Comparison of ENCODE assay signal across 1 cellular context in genomic region chr16:74570412-74571301, GRCh38.
TF ChIP-seq lines count a peak whose summit lies in the region.

No MANE protein-coding gene starts in this region.

TF ChIP-seq in HepG2, 621 proteins besides CTCF, POLR2A, EP300 and RAD21 (continued from another document and continues in another):
- TF ChIP-seq, protein P1, sequence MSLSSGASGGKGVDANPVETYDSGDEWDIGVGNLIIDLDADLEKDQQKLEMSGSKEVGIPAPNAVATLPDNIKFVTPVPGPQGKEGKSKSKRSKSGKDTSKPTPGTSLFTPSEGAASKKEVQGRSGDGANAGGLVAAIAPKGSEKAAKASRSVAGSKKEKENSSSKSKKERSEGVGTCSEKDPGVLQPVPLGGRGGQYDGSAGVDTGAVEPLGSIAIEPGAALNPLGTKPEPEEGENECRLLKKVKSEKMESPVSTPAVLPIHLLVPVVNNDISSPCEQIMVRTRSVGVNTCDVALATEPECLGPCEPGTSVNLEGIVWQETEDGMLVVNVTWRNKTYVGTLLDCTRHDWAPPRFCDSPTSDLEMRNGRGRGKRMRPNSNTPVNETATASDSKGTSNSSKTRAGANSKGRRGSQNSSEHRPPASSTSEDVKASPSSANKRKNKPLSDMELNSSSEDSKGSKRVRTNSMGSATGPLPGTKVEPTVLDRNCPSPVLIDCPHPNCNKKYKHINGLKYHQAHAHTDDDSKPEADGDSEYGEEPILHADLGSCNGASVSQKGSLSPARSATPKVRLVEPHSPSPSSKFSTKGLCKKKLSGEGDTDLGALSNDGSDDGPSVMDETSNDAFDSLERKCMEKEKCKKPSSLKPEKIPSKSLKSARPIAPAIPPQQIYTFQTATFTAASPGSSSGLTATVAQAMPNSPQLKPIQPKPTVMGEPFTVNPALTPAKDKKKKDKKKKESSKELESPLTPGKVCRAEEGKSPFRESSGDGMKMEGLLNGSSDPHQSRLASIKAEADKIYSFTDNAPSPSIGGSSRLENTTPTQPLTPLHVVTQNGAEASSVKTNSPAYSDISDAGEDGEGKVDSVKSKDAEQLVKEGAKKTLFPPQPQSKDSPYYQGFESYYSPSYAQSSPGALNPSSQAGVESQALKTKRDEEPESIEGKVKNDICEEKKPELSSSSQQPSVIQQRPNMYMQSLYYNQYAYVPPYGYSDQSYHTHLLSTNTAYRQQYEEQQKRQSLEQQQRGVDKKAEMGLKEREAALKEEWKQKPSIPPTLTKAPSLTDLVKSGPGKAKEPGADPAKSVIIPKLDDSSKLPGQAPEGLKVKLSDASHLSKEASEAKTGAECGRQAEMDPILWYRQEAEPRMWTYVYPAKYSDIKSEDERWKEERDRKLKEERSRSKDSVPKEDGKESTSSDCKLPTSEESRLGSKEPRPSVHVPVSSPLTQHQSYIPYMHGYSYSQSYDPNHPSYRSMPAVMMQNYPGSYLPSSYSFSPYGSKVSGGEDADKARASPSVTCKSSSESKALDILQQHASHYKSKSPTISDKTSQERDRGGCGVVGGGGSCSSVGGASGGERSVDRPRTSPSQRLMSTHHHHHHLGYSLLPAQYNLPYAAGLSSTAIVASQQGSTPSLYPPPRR (CRISPR knock-in tag; IDR thresholded peaks at IDR 0.05; ENCODE audit: borderline replicate concordance): peak; percentile 58; the same call in 1 of the 2 replicates
- peak; percentile 63; the same call in 1 of the 2 replicates for TF ChIP-seq ZSCAN9 (CRISPR knock-in tag; IDR thresholded peaks at IDR 0.05; ENCODE audit: borderline replicate concordance)
- TF ChIP-seq IRF2 (CRISPR knock-in tag; IDR thresholded peaks at IDR 0.05): peak; percentile 78; the same call in 1 of the 2 replicates
- peak; percentile 70; the same call in 1 of the 2 replicates for TF ChIP-seq SIN3A (IDR thresholded peaks at IDR 0.05; ENCODE audit: borderline replicate concordance, low read depth, low read length)
- TF ChIP-seq ZNF777 (CRISPR knock-in tag; IDR thresholded peaks at IDR 0.05): no peak
- TF ChIP-seq, protein P2, sequence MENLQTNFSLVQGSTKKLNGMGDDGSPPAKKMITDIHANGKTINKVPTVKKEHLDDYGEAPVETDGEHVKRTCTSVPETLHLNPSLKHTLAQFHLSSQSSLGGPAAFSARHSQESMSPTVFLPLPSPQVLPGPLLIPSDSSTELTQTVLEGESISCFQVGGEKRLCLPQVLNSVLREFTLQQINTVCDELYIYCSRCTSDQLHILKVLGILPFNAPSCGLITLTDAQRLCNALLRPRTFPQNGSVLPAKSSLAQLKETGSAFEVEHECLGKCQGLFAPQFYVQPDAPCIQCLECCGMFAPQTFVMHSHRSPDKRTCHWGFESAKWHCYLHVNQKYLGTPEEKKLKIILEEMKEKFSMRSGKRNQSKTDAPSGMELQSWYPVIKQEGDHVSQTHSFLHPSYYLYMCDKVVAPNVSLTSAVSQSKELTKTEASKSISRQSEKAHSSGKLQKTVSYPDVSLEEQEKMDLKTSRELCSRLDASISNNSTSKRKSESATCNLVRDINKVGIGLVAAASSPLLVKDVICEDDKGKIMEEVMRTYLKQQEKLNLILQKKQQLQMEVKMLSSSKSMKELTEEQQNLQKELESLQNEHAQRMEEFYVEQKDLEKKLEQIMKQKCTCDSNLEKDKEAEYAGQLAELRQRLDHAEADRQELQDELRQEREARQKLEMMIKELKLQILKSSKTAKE (CRISPR knock-in tag; IDR thresholded peaks at IDR 0.05; ENCODE audit: borderline replicate concordance): no peak
- peak; percentile 90 for TF ChIP-seq ZBTB21 (CRISPR knock-in tag; IDR thresholded peaks at IDR 0.05)
- TF ChIP-seq THYN1 (CRISPR knock-in tag; IDR thresholded peaks at IDR 0.05; ENCODE audit: borderline replicate concordance, low read depth): no peak
- TF ChIP-seq PREB (CRISPR knock-in tag; IDR thresholded peaks at IDR 0.05): no peak
- TF ChIP-seq DDIT3 (CRISPR knock-in tag; IDR thresholded peaks at IDR 0.05): no peak
- no peak; the same call in 1 of the 2 replicates for TF ChIP-seq ZBTB3 (CRISPR knock-in tag; IDR thresholded peaks at IDR 0.05; ENCODE audit: borderline replicate concordance, low read depth)
- peak; percentile 77 for TF ChIP-seq ISL2 (CRISPR knock-in tag; IDR thresholded peaks at IDR 0.05)
- TF ChIP-seq ERF (CRISPR knock-in tag; IDR thresholded peaks at IDR 0.05): peak; percentile 70
- TF ChIP-seq ZNF451 (CRISPR knock-in tag; IDR thresholded peaks at IDR 0.05): no peak
- 0 out of 2 replicates have a peak, but pooled peaks have one; percentile 62 for TF ChIP-seq DNMT1 (CRISPR knock-in tag; IDR thresholded peaks at IDR 0.05)
- TF ChIP-seq, protein P3, sequence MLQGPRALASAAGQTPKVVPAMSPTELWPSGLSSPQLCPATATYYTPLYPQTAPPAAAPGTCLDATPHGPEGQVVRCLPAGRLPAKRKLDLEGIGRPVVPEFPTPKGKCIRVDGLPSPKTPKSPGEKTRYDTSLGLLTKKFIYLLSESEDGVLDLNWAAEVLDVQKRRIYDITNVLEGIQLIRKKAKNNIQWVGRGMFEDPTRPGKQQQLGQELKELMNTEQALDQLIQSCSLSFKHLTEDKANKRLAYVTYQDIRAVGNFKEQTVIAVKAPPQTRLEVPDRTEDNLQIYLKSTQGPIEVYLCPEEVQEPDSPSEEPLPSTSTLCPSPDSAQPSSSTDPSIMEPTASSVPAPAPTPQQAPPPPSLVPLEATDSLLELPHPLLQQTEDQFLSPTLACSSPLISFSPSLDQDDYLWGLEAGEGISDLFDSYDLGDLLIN (CRISPR knock-in tag; IDR thresholded peaks at IDR 0.05; ENCODE audit: borderline replicate concordance): no peak
- 0 out of 2 replicates have a peak, but pooled peaks have one; percentile 31 for TF ChIP-seq ATF7 (IDR thresholded peaks at IDR 0.05)
- peak; percentile 44; the same call in 1 of the 2 replicates for TF ChIP-seq ATF7 (CRISPR knock-in tag; IDR thresholded peaks at IDR 0.05)
- peak; percentile 62 for TF ChIP-seq KAT8 (CRISPR knock-in tag; IDR thresholded peaks at IDR 0.05)
- no peak for TF ChIP-seq MTA3 (CRISPR knock-in tag; IDR thresholded peaks at IDR 0.05)
- TF ChIP-seq ZNF7 (CRISPR knock-in tag; IDR thresholded peaks at IDR 0.05): no peak
- TF ChIP-seq ZNF292 (CRISPR knock-in tag; IDR thresholded peaks at IDR 0.05; ENCODE audit: borderline replicate concordance, low read depth): peak; percentile 99
- TF ChIP-seq ZMYM4 (CRISPR knock-in tag; IDR thresholded peaks at IDR 0.05): peak; percentile 88
- no peak for TF ChIP-seq GLMP (CRISPR knock-in tag; IDR thresholded peaks at IDR 0.05; ENCODE audit: borderline replicate concordance)
- 0 out of 2 replicates have a peak, but pooled peaks have one; percentile 56 for TF ChIP-seq AKAP8 (CRISPR knock-in tag; IDR thresholded peaks at IDR 0.05)
- peak; percentile 71 for TF ChIP-seq CREB1 (IDR thresholded peaks at IDR 0.05)
- peak; percentile 85 for TF ChIP-seq CREB1 (CRISPR knock-in tag; IDR thresholded peaks at IDR 0.05)
- no peak for TF ChIP-seq ZNF747 (CRISPR knock-in tag; IDR thresholded peaks at IDR 0.05; ENCODE audit: borderline replicate concordance)
- no peak for TF ChIP-seq ZNF460 (CRISPR knock-in tag; IDR thresholded peaks at IDR 0.05; ENCODE audit: borderline replicate concordance)
- no peak for TF ChIP-seq ZKSCAN1 (IDR thresholded peaks at IDR 0.05; ENCODE audit: low read length)
- no peak; the same call in 1 of the 2 replicates for TF ChIP-seq ZNF800 (CRISPR knock-in tag; IDR thresholded peaks at IDR 0.05)
- TF ChIP-seq RXRB (CRISPR knock-in tag; IDR thresholded peaks at IDR 0.05; ENCODE audit: borderline replicate concordance): peak; percentile 80
- no peak for TF ChIP-seq ZNF383 (CRISPR knock-in tag; IDR thresholded peaks at IDR 0.05; ENCODE audit: borderline replicate concordance)
- no peak for TF ChIP-seq PAWR (CRISPR knock-in tag; IDR thresholded peaks at IDR 0.05; ENCODE audit: borderline replicate concordance)
- peak; percentile 81; the same call in 1 of the 2 replicates for TF ChIP-seq TGIF2 (CRISPR knock-in tag; IDR thresholded peaks at IDR 0.05)
- TF ChIP-seq TRIM24 (CRISPR knock-in tag; IDR thresholded peaks at IDR 0.05): no peak
- no peak; the same call in 1 of the 2 replicates for TF ChIP-seq NFE2L2 (IDR thresholded peaks at IDR 0.05; ENCODE audit: low read length)
- TF ChIP-seq ZNF224 (CRISPR knock-in tag; IDR thresholded peaks at IDR 0.05): peak; percentile 74
- TF ChIP-seq ZNF33A (CRISPR knock-in tag; IDR thresholded peaks at IDR 0.05; ENCODE audit: borderline replicate concordance): 0 out of 2 replicates have a peak, but pooled peaks have one; percentile 50
- peak; percentile 44; the same call in 1 of the 2 replicates for TF ChIP-seq ZNF614 (CRISPR knock-in tag; IDR thresholded peaks at IDR 0.05; ENCODE audit: borderline replicate concordance)
- no peak for TF ChIP-seq GZF1 (CRISPR knock-in tag; IDR thresholded peaks at IDR 0.05)
- no peak for TF ChIP-seq KDM1A (CRISPR knock-in tag; IDR thresholded peaks at IDR 0.05)
- TF ChIP-seq TEAD2 (CRISPR knock-in tag; IDR thresholded peaks at IDR 0.05): no peak
- TF ChIP-seq TBX3 (IDR thresholded peaks at IDR 0.05; ENCODE audit: borderline replicate concordance): no peak
- no peak for TF ChIP-seq ZFYVE20 (CRISPR knock-in tag; IDR thresholded peaks at IDR 0.05; ENCODE audit: borderline replicate concordance, low read depth)
- TF ChIP-seq MAX (IDR thresholded peaks at IDR 0.05): peak; percentile 76
- TF ChIP-seq ZNF83 (CRISPR knock-in tag; IDR thresholded peaks at IDR 0.05; ENCODE audit: borderline replicate concordance): no peak
- no peak for TF ChIP-seq HES4 (CRISPR knock-in tag; IDR thresholded peaks at IDR 0.05; ENCODE audit: borderline replicate concordance)
- peak; percentile 39 for TF ChIP-seq SKI (IDR thresholded peaks at IDR 0.05; ENCODE audit: partially characterized antibody)
- no peak for TF ChIP-seq ZNF562 (CRISPR knock-in tag; IDR thresholded peaks at IDR 0.05; ENCODE audit: borderline replicate concordance)
- TF ChIP-seq, protein P4, sequence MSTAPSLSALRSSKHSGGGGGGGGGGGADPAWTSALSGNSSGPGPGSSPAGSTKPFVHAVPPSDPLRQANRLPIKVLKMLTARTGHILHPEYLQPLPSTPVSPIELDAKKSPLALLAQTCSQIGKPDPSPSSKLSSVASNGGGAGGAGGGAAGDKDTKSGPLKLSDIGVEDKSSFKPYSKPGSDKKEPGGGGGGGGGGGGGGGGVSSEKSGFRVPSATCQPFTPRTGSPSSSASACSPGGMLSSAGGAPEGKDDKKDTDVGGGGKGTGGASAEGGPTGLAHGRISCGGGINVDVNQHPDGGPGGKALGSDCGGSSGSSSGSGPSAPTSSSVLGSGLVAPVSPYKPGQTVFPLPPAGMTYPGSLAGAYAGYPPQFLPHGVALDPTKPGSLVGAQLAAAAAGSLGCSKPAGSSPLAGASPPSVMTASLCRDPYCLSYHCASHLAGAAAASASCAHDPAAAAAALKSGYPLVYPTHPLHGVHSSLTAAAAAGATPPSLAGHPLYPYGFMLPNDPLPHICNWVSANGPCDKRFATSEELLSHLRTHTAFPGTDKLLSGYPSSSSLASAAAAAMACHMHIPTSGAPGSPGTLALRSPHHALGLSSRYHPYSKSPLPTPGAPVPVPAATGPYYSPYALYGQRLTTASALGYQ (CRISPR knock-in tag; IDR thresholded peaks at IDR 0.05): 0 out of 2 replicates have a peak, but pooled peaks have one; percentile 42
- TF ChIP-seq REL (CRISPR knock-in tag; conservative IDR thresholded peaks at IDR 0.05): no peak
- TF ChIP-seq MTF2 (CRISPR knock-in tag; IDR thresholded peaks at IDR 0.05; ENCODE audit: borderline replicate concordance): no peak
- TF ChIP-seq SP1 (IDR thresholded peaks at IDR 0.05): no peak
- no peak; the same call in 1 of the 2 replicates for TF ChIP-seq SP1 (CRISPR knock-in tag; IDR thresholded peaks at IDR 0.05)
- TF ChIP-seq NFYB (CRISPR knock-in tag; IDR thresholded peaks at IDR 0.05): no peak
- no peak for TF ChIP-seq ZSCAN22 (CRISPR knock-in tag; IDR thresholded peaks at IDR 0.05)
- peak; percentile 60; the same call in 1 of the 2 replicates for TF ChIP-seq ZBTB7B (CRISPR knock-in tag; IDR thresholded peaks at IDR 0.05)
